Comparison of ENCODE assay signal across 14 cellular contexts in the genomic region with DNA sequence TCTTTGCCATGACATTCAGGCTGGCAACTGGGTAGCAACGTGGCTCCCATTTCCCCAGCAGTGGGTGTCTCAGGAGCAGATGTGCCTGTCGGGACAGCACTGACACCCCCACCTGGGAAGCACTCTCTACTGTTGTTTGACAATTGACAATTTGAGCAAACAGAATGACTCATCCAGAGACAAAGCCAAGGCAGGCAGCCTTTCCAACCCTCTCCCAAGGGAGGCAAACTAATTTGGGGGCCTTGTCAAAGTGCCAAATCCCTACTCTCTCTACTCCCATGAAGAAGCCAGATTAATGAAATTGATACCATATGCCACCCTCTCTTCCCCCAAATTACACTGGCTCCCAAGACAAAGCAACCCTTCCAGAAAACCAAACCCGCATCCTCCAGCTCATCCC.
A peak's percentile ranks its signal among the peaks of the same experiment; 100 is the strongest.
DNase-seq lines count a peak whose midpoint lies in the region; ATAC-seq, FAIRE-seq and TF ChIP-seq lines count a peak whose summit lies in the region.
"Had no signal": no experiment of that assay in that cellular context is flagged by ENCODE, and none has a peak within 500 bp of the region (broad histone marks: within the 10 kb centered on the region; RNA-seq: fewer than 3 reads in every experiment).

No MANE protein-coding gene starts in this region.

- no peaks in the 10 kb centered on the region for H4K20me1 ChIP-seq in osteoblast (ENCODE audit: insufficient read depth, low read length)

- H3K9me3 ChIP-seq in osteoblast (ENCODE audit: low read depth, low read length): no peaks in the 10 kb centered on the region
- H3K9me3 ChIP-seq: gastrocnemius medialis had no signal

- H3K4me1 ChIP-seq in osteoblast (ENCODE audit: insufficient read depth, low read length): no peaks in the 10 kb centered on the region
- H3K4me1 ChIP-seq: gastrocnemius medialis had no signal

- H3K4me2 ChIP-seq in osteoblast (ENCODE audit: insufficient read depth, low read length): no peak overlapping the region

- no peak for ATAC-seq in HG03378 (IDR thresholded peaks at IDR 0.05; ENCODE audit: unreplicated experiment)
- ATAC-seq: activated CD4-positive, alpha-beta T cell treated with anti-CD3 and anti-CD28 coated beads for 36 hours; gastrocnemius medialis had no signal

- no peaks in the 10 kb centered on the region for H3K27me3 ChIP-seq in osteoblast (ENCODE audit: insufficient read depth, low read length)
- H3K27me3 ChIP-seq: gastrocnemius medialis had no signal

- H3K79me2 ChIP-seq in osteoblast (ENCODE audit: insufficient read depth, low read length): no peaks in the 10 kb centered on the region

- H3K27ac ChIP-seq in osteoblast (ENCODE audit: low read depth, low read length): no peak overlapping the region
- H3K27ac ChIP-seq: gastrocnemius medialis had no signal

- FAIRE-seq in RCC 7860 (lab: Jason Lieb, UNC): no peak
- FAIRE-seq: H1, TTC549 had no signal

- no peak for TF ChIP-seq CTCF in osteoblast (IDR thresholded peaks at IDR 0.05; ENCODE audit: extremely low read depth, low read depth, low read length)

- no peak overlapping the region for H2AFZ ChIP-seq in osteoblast (ENCODE audit: low read length)

- peak; percentile 97 for DNase-seq in NCI-H1092 (lab: John Stamatoyannopoulos, UW)
- peak; percentile 100 for DNase-seq in NCI-H2029 treated with DMSO at 0.1 percent for 48 hours (lab: John Stamatoyannopoulos, UW)
- peak; percentile 100 for DNase-seq in NCI-H510A treated with DMSO at 0.1 percent for 48 hours (lab: John Stamatoyannopoulos, UW)
- DNase-seq in osteoblast (ENCODE audit: insufficient read length, low spot score, missing footprints): peak; percentile 54
- no peak for DNase-seq in posterior cingulate gyrus
- no peak for DNase-seq in RCC 7860 (ENCODE audit: low spot score)
- DNase-seq: activated CD4-positive, alpha-beta T cell treated with anti-CD3 and anti-CD28 coated beads for 36 hours; DND-41; gastrocnemius medialis; NK-92 treated with Interleukin-12 subunit alpha and Interleukin-12 subunit beta, amount 100 ng/mL, for 24 hours; stimulated activated CD4-positive, alpha-beta T cell treated with anti-CD3 and anti-CD28 coated beads, Interleukin-12 subunit alpha, Interleukin-12 subunit beta, amount 100 ng/mL, for 4 hours had no signal

- intact Hi-C loops in posterior cingulate gyrus (cut with DNase I): no loop called here

- H3K4me3 ChIP-seq in osteoblast (ENCODE audit: insufficient read depth, low read length): no peak overlapping the region
- H3K4me3 ChIP-seq: gastrocnemius medialis had no signal

- H3K36me3 ChIP-seq in osteoblast (ENCODE audit: insufficient read depth, low read length): no peaks in the 10 kb centered on the region
- H3K36me3 ChIP-seq: gastrocnemius medialis had no signal

Comparison
In these comparisons a context has a peak if more than half of its experiments do, and no peak if none do; other contexts are left out.
1. DNase-seq: peak in NCI-H1092 (single experiment), NCI-H2029 treated with DMSO at 0.1 percent for 48 hours (single experiment), NCI-H510A treated with DMSO at 0.1 percent for 48 hours (single experiment) and osteoblast (single experiment); none in posterior cingulate gyrus (0 of 10) and RCC 7860 (single experiment).